Comparison of ENCODE assay signal across 21 cellular contexts in the genomic region with DNA sequence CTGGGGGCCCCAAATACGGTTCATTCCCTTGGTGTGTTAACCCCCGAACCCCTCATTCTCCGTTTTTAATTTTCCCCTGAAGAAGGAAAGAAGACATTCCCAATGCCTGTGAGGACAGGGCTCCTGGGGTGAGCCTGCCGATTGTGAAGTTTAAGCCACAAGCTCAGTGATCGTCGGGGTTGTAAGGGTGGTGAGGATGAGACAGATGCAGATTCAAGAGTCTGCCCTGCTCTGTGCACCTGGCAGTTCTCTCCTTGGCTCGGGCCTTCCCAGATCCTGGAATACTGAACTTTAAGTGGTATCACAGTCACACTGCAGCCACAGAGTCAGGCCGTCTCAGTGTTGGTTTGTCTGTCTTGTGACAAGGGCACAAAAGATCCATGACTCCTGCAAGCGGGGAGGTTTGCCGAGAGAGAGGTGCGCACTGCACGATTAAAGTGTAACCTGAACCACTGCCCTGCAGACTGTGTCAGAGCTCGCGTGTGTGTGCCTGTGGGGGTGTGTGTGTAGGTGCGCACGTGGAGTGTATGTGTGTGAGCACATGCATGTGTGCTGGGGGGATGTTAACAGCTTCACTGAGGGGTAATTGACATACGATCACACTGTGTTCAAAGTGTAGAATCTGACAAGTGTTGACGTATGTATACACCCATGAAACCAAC. TPM values are rescaled to one million over a fixed set of nuclear protein-coding genes. Genes with fewer than 3 reads are reported as not detected.
"Had no signal": no experiment of that assay in that cellular context is flagged by ENCODE, and none has a peak within 500 bp of the region (broad histone marks: within the 10 kb centered on the region; RNA-seq: fewer than 3 reads in every experiment).

No MANE protein-coding gene starts in this region.

- H3K9me3 Mint-ChIP-seq: activated CD4-positive, alpha-beta T cell treated with anti-CD3 and anti-CD28 coated beads, Interleukin-2, amount 10 ng/mL, durations not matched to agents 7 days and 5 days; immature natural killer cell; natural killer cell treated with Interleukin-12 subunit alpha and Interleukin-12 subunit beta and Interleukin-15 and Interleukin-18, amount 100 ng/mL, for 72 hours; stimulated activated effector memory CD8-positive, alpha-beta T cell treated with anti-CD3 and anti-CD28 coated beads, Interleukin-12 subunit alpha, Interleukin-12 subunit beta, amount 100 ng/mL, for 72 hours; T-helper 1 cell treated with Interleukin-12 subunit alpha and Interleukin-12 subunit beta and Interleukin-4 antibody, amounts not matched to agents 30 μg/mL and 1 μg/mL, for 36 hours had no signal

- H3K36me3 ChIP-seq: ascending aorta, gastrocnemius medialis, heart left ventricle, prostate gland, sigmoid colon, stomach, vagina had no signal

- H3K27me3 ChIP-seq: ascending aorta, gastrocnemius medialis, heart left ventricle, sigmoid colon, stomach, testis, vagina had no signal

- H3K4me3 Mint-ChIP-seq: activated CD4-positive, alpha-beta T cell treated with anti-CD3 and anti-CD28 coated beads, Interleukin-2, amount 10 ng/mL, durations not matched to agents 7 days and 5 days; activated naive CD4-positive, alpha-beta T cell treated with anti-CD3 and anti-CD28 coated beads, Interleukin-2, amount 50 U/mL, for 24 hours; immature natural killer cell; natural killer cell treated with Interleukin-12 subunit alpha and Interleukin-12 subunit beta and Interleukin-15 and Interleukin-18, amount 100 ng/mL, for 72 hours; stimulated activated effector memory CD8-positive, alpha-beta T cell treated with anti-CD3 and anti-CD28 coated beads, Interleukin-12 subunit alpha, Interleukin-12 subunit beta, amount 100 ng/mL, for 72 hours; T-helper 1 cell treated with Interleukin-12 subunit alpha and Interleukin-12 subunit beta and Interleukin-4 antibody, amounts not matched to agents 30 μg/mL and 1 μg/mL, for 36 hours had no signal

- H3K27ac Mint-ChIP-seq: activated CD4-positive, alpha-beta T cell treated with anti-CD3 and anti-CD28 coated beads, Interleukin-2, amount 10 ng/mL, durations not matched to agents 7 days and 5 days; activated naive CD4-positive, alpha-beta T cell treated with anti-CD3 and anti-CD28 coated beads, Interleukin-2, amount 50 U/mL, for 24 hours; immature natural killer cell; natural killer cell treated with Interleukin-12 subunit alpha and Interleukin-12 subunit beta and Interleukin-15 and Interleukin-18, amount 100 ng/mL, for 72 hours; stimulated activated effector memory CD8-positive, alpha-beta T cell treated with anti-CD3 and anti-CD28 coated beads, Interleukin-12 subunit alpha, Interleukin-12 subunit beta, amount 100 ng/mL, for 72 hours; T-helper 1 cell treated with Interleukin-12 subunit alpha and Interleukin-12 subunit beta and Interleukin-4 antibody, amounts not matched to agents 30 μg/mL and 1 μg/mL, for 36 hours had no signal

- H3K36me3 Mint-ChIP-seq: activated naive CD4-positive, alpha-beta T cell treated with anti-CD3 and anti-CD28 coated beads, Interleukin-2, amount 50 U/mL, for 24 hours; immature natural killer cell; natural killer cell treated with Interleukin-12 subunit alpha and Interleukin-12 subunit beta and Interleukin-15 and Interleukin-18, amount 100 ng/mL, for 72 hours; stimulated activated effector memory CD8-positive, alpha-beta T cell treated with anti-CD3 and anti-CD28 coated beads, Interleukin-12 subunit alpha, Interleukin-12 subunit beta, amount 100 ng/mL, for 72 hours had no signal

- FAIRE-seq: endometrium had no signal

- H3K4me1 ChIP-seq: ascending aorta, heart left ventricle, prostate gland, testis, vagina had no signal

- DNase-seq: activated CD4-positive, alpha-beta T cell treated with anti-CD3 and anti-CD28 coated beads, Interleukin-2, amount 10 ng/mL, durations not matched to agents 7 days and 5 days; activated gamma-delta T cell; cortex of kidney; gastrocnemius medialis; heart left ventricle; immature natural killer cell; kidney glomerular epithelial cell; occipital lobe; sigmoid colon; stimulated activated CD4-positive, alpha-beta T cell treated with anti-CD3 and anti-CD28 coated beads, Interleukin-4, amount 100 ng/mL, for 24 hours; stomach; testis had no signal

- ATAC-seq: activated CD4-positive, CD25-positive, alpha-beta regulatory T cell treated with anti-CD3 and anti-CD28 coated beads, Interleukin-2, amount 50 U/mL, for 24 hours; gastrocnemius medialis; heart left ventricle; stimulated activated effector memory CD8-positive, alpha-beta T cell treated with anti-CD3 and anti-CD28 coated beads, Interleukin-12 subunit alpha, Interleukin-12 subunit beta, amount 100 ng/mL, for 72 hours had no signal

- H3K4me1 Mint-ChIP-seq: activated CD4-positive, alpha-beta T cell treated with anti-CD3 and anti-CD28 coated beads, Interleukin-2, amount 10 ng/mL, durations not matched to agents 7 days and 5 days; activated naive CD4-positive, alpha-beta T cell treated with anti-CD3 and anti-CD28 coated beads, Interleukin-2, amount 50 U/mL, for 24 hours; immature natural killer cell; stimulated activated effector memory CD8-positive, alpha-beta T cell treated with anti-CD3 and anti-CD28 coated beads, Interleukin-12 subunit alpha, Interleukin-12 subunit beta, amount 100 ng/mL, for 72 hours had no signal

- H3K27ac ChIP-seq: ascending aorta, gastrocnemius medialis, heart left ventricle, prostate gland, stomach, testis, vagina had no signal

- H3K9me3 ChIP-seq: ascending aorta, gastrocnemius medialis, heart left ventricle, prostate gland, sigmoid colon, stomach, testis, vagina had no signal

- H3K4me3 ChIP-seq: ascending aorta, gastrocnemius medialis, heart left ventricle, prostate gland, sigmoid colon, stomach, testis, vagina had no signal

RNA-seq across cellular contexts. Expression of a gene that starts 39.0 kb away (rescaled TPM):
- total RNA-seq: ascending aorta had no signal
